ENCODE assay signal across 1 cellular context in genomic region chr17:32927201-32927723, GRCh38.
TF ChIP-seq lines count a peak whose summit lies in the region.

No MANE protein-coding gene starts in this region.

TF ChIP-seq in HepG2, 621 proteins besides CTCF, POLR2A, EP300 and RAD21 (continued from another document and continues in another):
- TF ChIP-seq AKNA (CRISPR knock-in tag; IDR thresholded peaks at IDR 0.05; ENCODE audit: borderline replicate concordance) (no peak), HCFC1 (IDR thresholded peaks at IDR 0.05; ENCODE audit: low read depth, low read length) (no peak), TEF (CRISPR knock-in tag; IDR thresholded peaks at IDR 0.05) (no peak), MXD3 (CRISPR knock-in tag; IDR thresholded peaks at IDR 0.05) (no peak), NCOA2 (CRISPR knock-in tag; IDR thresholded peaks at IDR 0.05) (peak; percentile 61; the same call in 1 of the 2 replicates), CERS6 (CRISPR knock-in tag; IDR thresholded peaks at IDR 0.05) (no peak), ZNF841 (CRISPR knock-in tag; IDR thresholded peaks at IDR 0.05; ENCODE audit: borderline replicate concordance) (no peak), FOXA1 (IDR thresholded peaks at IDR 0.05) (no peak), FOXA1 (CRISPR knock-in tag; IDR thresholded peaks at IDR 0.05) (peak; percentile 98), ZNF510 (CRISPR knock-in tag; IDR thresholded peaks at IDR 0.05; ENCODE audit: low read depth) (0 out of 2 replicates have a peak, but pooled peaks have one; percentile 8), ATAD3A (CRISPR knock-in tag; IDR thresholded peaks at IDR 0.05) (no peak), DZIP1 (CRISPR knock-in tag; IDR thresholded peaks at IDR 0.05) (no peak), MAF1 (CRISPR knock-in tag; IDR thresholded peaks at IDR 0.05; ENCODE audit: borderline replicate concordance) (no peak), ZBTB46 (CRISPR knock-in tag; IDR thresholded peaks at IDR 0.05; ENCODE audit: borderline replicate concordance) (no peak), ZNF691 (CRISPR knock-in tag; IDR thresholded peaks at IDR 0.05; ENCODE audit: borderline replicate concordance, low read depth) (peak; percentile 29; the same call in 1 of the 2 replicates), NR1H2 (CRISPR knock-in tag; IDR thresholded peaks at IDR 0.05; ENCODE audit: borderline replicate concordance, low read depth) (no peak; the same call in 1 of the 2 replicates), SMAD3 (CRISPR knock-in tag; IDR thresholded peaks at IDR 0.05) (no peak), NRL (CRISPR knock-in tag; IDR thresholded peaks at IDR 0.05; ENCODE audit: borderline replicate concordance) (0 out of 2 replicates have a peak, but pooled peaks have one; percentile 36), MAFF (IDR thresholded peaks at IDR 0.05; ENCODE audit: low read depth, low read length) (no peak), SYNCRIP (IDR thresholded peaks at IDR 0.05; ENCODE audit: insufficient read depth, low read depth, low read length) (no peak), ZNF569 (CRISPR knock-in tag; IDR thresholded peaks at IDR 0.05; ENCODE audit: borderline replicate concordance) (no peak), MAX (IDR thresholded peaks at IDR 0.05) (peak; percentile 69), U2AF2 (IDR thresholded peaks at IDR 0.05; ENCODE audit: low read depth, low read length) (no peak), TARDBP (CRISPR knock-in tag; IDR thresholded peaks at IDR 0.05) (peak; percentile 51; the same call in 1 of the 2 replicates), FOXK1 (CRISPR knock-in tag; IDR thresholded peaks at IDR 0.05; ENCODE audit: borderline replicate concordance, low read depth) (no peak), ZFP82 (CRISPR knock-in tag; IDR thresholded peaks at IDR 0.05; ENCODE audit: borderline replicate concordance) (no peak), BATF2 (CRISPR knock-in tag; IDR thresholded peaks at IDR 0.05) (no peak), ZNF432 (CRISPR knock-in tag; IDR thresholded peaks at IDR 0.05; ENCODE audit: borderline replicate concordance) (no peak), TRAFD1 (CRISPR knock-in tag; IDR thresholded peaks at IDR 0.05; ENCODE audit: borderline replicate concordance) (no peak), STAT5B (CRISPR knock-in tag; IDR thresholded peaks at IDR 0.05) (no peak), ZBTB42 (CRISPR knock-in tag; IDR thresholded peaks at IDR 0.05) (no peak), FOSL1 (CRISPR knock-in tag; IDR thresholded peaks at IDR 0.05; ENCODE audit: borderline replicate concordance) (no peak), HNF1B (CRISPR knock-in tag; IDR thresholded peaks at IDR 0.05) (peak; percentile 80), AGO1 (IDR thresholded peaks at IDR 0.05; ENCODE audit: low read depth, low read length, poor library complexity, severe bottlenecking) (no peak), ZNF749 (CRISPR knock-in tag; IDR thresholded peaks at IDR 0.05; ENCODE audit: borderline replicate concordance) (no peak), ETV5 (CRISPR knock-in tag; IDR thresholded peaks at IDR 0.05; ENCODE audit: borderline replicate concordance) (peak; percentile 98), ZUFSP (CRISPR knock-in tag; IDR thresholded peaks at IDR 0.05; ENCODE audit: borderline replicate concordance) (no peak), HMG20A (CRISPR knock-in tag; IDR thresholded peaks at IDR 0.05; ENCODE audit: borderline replicate concordance) (peak; percentile 58; the same call in 1 of the 2 replicates), ZNF709 (CRISPR knock-in tag; IDR thresholded peaks at IDR 0.05) (peak; percentile 67), ZNF839 (CRISPR knock-in tag; IDR thresholded peaks at IDR 0.05; ENCODE audit: borderline replicate concordance) (no peak), WIZ (CRISPR knock-in tag; IDR thresholded peaks at IDR 0.05) (no peak), SNRNP70 (IDR thresholded peaks at IDR 0.05; ENCODE audit: low read depth, low read length) (no peak), SRSF4 (IDR thresholded peaks at IDR 0.05; ENCODE audit: low read depth, low read length, poor library complexity, severe bottlenecking) (no peak), SRSF9 (IDR thresholded peaks at IDR 0.05; ENCODE audit: borderline replicate concordance, insufficient read depth, low read depth, low read length, poor library complexity, severe bottlenecking) (no peak), DPF2 (CRISPR knock-in tag; IDR thresholded peaks at IDR 0.05; ENCODE audit: borderline replicate concordance, low read depth) (peak; percentile 75), NCOA5 (CRISPR knock-in tag; IDR thresholded peaks at IDR 0.05) (no peak)
